1 cellular context compared by ENCODE assay signal in the genomic region with DNA sequence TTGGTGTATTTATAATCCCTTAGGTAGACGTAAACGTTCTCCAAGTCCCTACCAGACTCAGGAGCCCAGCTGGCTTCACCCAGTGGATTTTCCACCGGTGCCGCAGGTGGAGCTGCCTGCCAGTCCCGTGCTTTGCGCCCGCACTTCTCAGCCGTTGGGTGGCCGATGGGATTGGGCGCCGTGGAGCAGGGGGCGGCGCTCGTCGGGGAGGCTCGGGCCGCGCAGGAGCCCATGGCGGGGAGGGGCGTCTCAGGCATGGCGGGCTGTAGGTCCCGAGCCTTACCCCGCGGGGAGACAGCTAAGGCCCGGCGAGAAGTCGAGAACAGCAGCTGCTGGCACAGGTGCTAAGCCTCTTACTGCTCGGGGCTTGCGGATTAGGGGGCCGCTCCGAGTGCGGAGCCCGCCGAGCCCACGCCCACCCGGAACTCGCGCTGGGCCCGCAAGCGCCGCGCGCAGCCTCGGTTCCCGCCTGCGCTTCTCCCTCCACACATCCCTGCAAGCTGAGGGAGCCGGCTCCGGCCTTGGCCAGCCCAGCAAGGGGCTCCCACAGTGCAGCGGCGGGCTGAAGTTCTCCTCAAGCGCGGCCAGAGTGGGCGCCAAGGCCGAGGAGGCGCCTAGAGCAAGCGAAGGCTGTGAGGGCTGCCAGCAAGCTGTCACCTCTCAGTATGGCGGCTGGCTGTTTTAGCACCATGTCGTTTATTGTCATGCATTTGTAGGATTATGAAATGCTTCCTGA.
TF ChIP-seq lines count a peak whose summit lies in the region.

No MANE protein-coding gene starts in this region.

TF ChIP-seq in K562, 482 proteins besides CTCF, POLR2A, EP300 and RAD21 (continued from another document and continues in another):
- TF ChIP-seq, protein P1, sequence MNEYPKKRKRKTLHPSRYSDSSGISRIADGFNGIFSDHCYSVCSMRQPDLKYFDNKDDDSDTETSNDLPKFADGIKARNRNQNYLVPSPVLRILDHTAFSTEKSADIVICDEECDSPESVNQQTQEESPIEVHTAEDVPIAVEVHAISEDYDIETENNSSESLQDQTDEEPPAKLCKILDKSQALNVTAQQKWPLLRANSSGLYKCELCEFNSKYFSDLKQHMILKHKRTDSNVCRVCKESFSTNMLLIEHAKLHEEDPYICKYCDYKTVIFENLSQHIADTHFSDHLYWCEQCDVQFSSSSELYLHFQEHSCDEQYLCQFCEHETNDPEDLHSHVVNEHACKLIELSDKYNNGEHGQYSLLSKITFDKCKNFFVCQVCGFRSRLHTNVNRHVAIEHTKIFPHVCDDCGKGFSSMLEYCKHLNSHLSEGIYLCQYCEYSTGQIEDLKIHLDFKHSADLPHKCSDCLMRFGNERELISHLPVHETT (CRISPR knock-in tag; conservative IDR thresholded peaks at IDR 0.05 in 1 of 2, IDR thresholded peaks at IDR 0.05 in 1 of 2), result peak in 1 of 2 experiments; percentile 38; a peak in 1 of 4 replicates
- TF ChIP-seq, protein P2, sequence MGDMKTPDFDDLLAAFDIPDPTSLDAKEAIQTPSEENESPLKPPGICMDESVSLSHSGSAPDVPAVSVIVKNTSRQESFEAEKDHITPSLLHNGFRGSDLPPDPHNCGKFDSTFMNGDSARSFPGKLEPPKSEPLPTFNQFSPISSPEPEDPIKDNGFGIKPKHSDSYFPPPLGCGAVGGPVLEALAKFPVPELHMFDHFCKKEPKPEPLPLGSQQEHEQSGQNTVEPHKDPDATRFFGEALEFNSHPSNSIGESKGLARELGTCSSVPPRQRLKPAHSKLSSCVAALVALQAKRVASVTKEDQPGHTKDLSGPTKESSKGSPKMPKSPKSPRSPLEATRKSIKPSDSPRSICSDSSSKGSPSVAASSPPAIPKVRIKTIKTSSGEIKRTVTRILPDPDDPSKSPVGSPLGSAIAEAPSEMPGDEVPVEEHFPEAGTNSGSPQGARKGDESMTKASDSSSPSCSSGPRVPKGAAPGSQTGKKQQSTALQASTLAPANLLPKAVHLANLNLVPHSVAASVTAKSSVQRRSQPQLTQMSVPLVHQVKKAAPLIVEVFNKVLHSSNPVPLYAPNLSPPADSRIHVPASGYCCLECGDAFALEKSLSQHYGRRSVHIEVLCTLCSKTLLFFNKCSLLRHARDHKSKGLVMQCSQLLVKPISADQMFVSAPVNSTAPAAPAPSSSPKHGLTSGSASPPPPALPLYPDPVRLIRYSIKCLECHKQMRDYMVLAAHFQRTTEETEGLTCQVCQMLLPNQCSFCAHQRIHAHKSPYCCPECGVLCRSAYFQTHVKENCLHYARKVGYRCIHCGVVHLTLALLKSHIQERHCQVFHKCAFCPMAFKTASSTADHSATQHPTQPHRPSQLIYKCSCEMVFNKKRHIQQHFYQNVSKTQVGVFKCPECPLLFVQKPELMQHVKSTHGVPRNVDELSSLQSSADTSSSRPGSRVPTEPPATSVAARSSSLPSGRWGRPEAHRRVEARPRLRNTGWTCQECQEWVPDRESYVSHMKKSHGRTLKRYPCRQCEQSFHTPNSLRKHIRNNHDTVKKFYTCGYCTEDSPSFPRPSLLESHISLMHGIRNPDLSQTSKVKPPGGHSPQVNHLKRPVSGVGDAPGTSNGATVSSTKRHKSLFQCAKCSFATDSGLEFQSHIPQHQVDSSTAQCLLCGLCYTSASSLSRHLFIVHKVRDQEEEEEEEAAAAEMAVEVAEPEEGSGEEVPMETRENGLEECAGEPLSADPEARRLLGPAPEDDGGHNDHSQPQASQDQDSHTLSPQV (IDR thresholded peaks at IDR 0.05), result peak; percentile 71; the same call in 1 of the 2 replicates
- TF ChIP-seq, protein P3, sequence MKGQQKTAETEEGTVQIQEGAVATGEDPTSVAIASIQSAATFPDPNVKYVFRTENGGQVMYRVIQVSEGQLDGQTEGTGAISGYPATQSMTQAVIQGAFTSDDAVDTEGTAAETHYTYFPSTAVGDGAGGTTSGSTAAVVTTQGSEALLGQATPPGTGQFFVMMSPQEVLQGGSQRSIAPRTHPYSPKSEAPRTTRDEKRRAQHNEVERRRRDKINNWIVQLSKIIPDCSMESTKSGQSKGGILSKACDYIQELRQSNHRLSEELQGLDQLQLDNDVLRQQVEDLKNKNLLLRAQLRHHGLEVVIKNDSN (CRISPR knock-in tag; IDR thresholded peaks at IDR 0.05), result 0 out of 2 replicates have a peak, but pooled peaks have one; percentile 13
- TF ChIP-seq ZNF165 (CRISPR knock-in tag; IDR thresholded peaks at IDR 0.05; ENCODE audit: borderline replicate concordance) (0 out of 2 replicates have a peak, but pooled peaks have one; percentile 15), EGR1 (conservative IDR thresholded peaks at IDR 0.05) (peak; percentile 20; the same call in 1 of the 2 replicates), TAF1 (IDR thresholded peaks at IDR 0.05; ENCODE audit: control insufficient read depth, extremely low read depth, insufficient read depth, low read length, severe bottlenecking) (peak; percentile 42), POU5F1 (IDR thresholded peaks at IDR 0.05; ENCODE audit: borderline replicate concordance, low read depth, low read length, partially characterized antibody) (no peak), ZNF830 (CRISPR knock-in tag; IDR thresholded peaks at IDR 0.05) (no peak), CBFB (CRISPR knock-in tag; IDR thresholded peaks at IDR 0.05) (0 out of 2 replicates have a peak, but pooled peaks have one; percentile 22), CC2D1A (IDR thresholded peaks at IDR 0.05) (no peak), PHF8 (IDR thresholded peaks at IDR 0.05; ENCODE audit: borderline replicate concordance, low read length) (peak; percentile 70), FIP1L1 (IDR thresholded peaks at IDR 0.05; ENCODE audit: low read depth, low read length, poor library complexity, severe bottlenecking) (peak; percentile 56), PHB (CRISPR knock-in tag; IDR thresholded peaks at IDR 0.05) (peak; percentile 71; the same call in 1 of the 2 replicates), CREM (IDR thresholded peaks at IDR 0.05; ENCODE audit: low read depth) (peak; percentile 9; the same call in 1 of the 2 replicates), JUND (IDR thresholded peaks at IDR 0.05; ENCODE audit: borderline replicate concordance, low read depth, low read length) (no peak), JUND (tag; IDR thresholded peaks at IDR 0.05; ENCODE audit: borderline replicate concordance, low read depth, low read length) (no peak), FOS (IDR thresholded peaks at IDR 0.05; ENCODE audit: extremely low read depth, insufficient read length) (peak; percentile 1), LCOR (CRISPR knock-in tag; IDR thresholded peaks at IDR 0.05) (0 out of 2 replicates have a peak, but pooled peaks have one; percentile 38), HNRNPL (IDR thresholded peaks at IDR 0.05; ENCODE audit: low read depth, low read length) (peak; percentile 36; the same call in 1 of the 2 replicates), BHLHE40 (IDR thresholded peaks at IDR 0.05; ENCODE audit: low read length) (peak; percentile 70), POLR3G (IDR thresholded peaks at IDR 0.05; ENCODE audit: extremely low read depth, insufficient read length, insufficient replicate concordance) (no peak), KLF13 (tag; IDR thresholded peaks at IDR 0.05; ENCODE audit: borderline replicate concordance, low read depth) (peak; percentile 54; the same call in 1 of the 2 replicates), ZBTB17 (CRISPR knock-in tag; IDR thresholded peaks at IDR 0.05) (peak; percentile 63; the same call in 1 of the 2 replicates), PCBP1 (IDR thresholded peaks at IDR 0.05; ENCODE audit: low read depth, low read length, poor library complexity, severe bottlenecking) (peak; percentile 48), KLF6 (CRISPR knock-in tag; IDR thresholded peaks at IDR 0.05; ENCODE audit: borderline replicate concordance) (peak; percentile 12; the same call in 1 of the 2 replicates), LEF1 (IDR thresholded peaks at IDR 0.05) (no peak), RBM15 (IDR thresholded peaks at IDR 0.05; ENCODE audit: insufficient read depth, low read length) (no peak)
- TF ChIP-seq, protein P4, sequence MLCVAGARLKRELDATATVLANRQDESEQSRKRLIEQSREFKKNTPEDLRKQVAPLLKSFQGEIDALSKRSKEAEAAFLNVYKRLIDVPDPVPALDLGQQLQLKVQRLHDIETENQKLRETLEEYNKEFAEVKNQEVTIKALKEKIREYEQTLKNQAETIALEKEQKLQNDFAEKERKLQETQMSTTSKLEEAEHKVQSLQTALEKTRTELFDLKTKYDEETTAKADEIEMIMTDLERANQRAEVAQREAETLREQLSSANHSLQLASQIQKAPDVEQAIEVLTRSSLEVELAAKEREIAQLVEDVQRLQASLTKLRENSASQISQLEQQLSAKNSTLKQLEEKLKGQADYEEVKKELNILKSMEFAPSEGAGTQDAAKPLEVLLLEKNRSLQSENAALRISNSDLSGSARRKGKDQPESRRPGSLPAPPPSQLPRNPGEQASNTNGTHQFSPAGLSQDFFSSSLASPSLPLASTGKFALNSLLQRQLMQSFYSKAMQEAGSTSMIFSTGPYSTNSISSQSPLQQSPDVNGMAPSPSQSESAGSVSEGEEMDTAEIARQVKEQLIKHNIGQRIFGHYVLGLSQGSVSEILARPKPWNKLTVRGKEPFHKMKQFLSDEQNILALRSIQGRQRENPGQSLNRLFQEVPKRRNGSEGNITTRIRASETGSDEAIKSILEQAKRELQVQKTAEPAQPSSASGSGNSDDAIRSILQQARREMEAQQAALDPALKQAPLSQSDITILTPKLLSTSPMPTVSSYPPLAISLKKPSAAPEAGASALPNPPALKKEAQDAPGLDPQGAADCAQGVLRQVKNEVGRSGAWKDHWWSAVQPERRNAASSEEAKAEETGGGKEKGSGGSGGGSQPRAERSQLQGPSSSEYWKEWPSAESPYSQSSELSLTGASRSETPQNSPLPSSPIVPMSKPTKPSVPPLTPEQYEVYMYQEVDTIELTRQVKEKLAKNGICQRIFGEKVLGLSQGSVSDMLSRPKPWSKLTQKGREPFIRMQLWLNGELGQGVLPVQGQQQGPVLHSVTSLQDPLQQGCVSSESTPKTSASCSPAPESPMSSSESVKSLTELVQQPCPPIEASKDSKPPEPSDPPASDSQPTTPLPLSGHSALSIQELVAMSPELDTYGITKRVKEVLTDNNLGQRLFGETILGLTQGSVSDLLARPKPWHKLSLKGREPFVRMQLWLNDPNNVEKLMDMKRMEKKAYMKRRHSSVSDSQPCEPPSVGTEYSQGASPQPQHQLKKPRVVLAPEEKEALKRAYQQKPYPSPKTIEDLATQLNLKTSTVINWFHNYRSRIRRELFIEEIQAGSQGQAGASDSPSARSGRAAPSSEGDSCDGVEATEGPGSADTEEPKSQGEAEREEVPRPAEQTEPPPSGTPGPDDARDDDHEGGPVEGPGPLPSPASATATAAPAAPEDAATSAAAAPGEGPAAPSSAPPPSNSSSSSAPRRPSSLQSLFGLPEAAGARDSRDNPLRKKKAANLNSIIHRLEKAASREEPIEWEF (CRISPR knock-in tag; IDR thresholded peaks at IDR 0.05), result no peak
- TF ChIP-seq, protein P5, sequence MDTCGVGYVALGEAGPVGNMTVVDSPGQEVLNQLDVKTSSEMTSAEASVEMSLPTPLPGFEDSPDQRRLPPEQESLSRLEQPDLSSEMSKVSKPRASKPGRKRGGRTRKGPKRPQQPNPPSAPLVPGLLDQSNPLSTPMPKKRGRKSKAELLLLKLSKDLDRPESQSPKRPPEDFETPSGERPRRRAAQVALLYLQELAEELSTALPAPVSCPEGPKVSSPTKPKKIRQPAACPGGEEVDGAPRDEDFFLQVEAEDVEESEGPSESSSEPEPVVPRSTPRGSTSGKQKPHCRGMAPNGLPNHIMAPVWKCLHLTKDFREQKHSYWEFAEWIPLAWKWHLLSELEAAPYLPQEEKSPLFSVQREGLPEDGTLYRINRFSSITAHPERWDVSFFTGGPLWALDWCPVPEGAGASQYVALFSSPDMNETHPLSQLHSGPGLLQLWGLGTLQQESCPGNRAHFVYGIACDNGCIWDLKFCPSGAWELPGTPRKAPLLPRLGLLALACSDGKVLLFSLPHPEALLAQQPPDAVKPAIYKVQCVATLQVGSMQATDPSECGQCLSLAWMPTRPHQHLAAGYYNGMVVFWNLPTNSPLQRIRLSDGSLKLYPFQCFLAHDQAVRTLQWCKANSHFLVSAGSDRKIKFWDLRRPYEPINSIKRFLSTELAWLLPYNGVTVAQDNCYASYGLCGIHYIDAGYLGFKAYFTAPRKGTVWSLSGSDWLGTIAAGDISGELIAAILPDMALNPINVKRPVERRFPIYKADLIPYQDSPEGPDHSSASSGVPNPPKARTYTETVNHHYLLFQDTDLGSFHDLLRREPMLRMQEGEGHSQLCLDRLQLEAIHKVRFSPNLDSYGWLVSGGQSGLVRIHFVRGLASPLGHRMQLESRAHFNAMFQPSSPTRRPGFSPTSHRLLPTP (IDR thresholded peaks at IDR 0.05; ENCODE audit: borderline replicate concordance, extremely low read depth, insufficient read length), result no peak
- TF ChIP-seq, protein P6, sequence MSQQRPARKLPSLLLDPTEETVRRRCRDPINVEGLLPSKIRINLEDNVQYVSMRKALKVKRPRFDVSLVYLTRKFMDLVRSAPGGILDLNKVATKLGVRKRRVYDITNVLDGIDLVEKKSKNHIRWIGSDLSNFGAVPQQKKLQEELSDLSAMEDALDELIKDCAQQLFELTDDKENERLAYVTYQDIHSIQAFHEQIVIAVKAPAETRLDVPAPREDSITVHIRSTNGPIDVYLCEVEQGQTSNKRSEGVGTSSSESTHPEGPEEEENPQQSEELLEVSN (IDR thresholded peaks at IDR 0.05; ENCODE audit: borderline replicate concordance in 1 of 2, extremely low read depth in 1 of 2, insufficient read depth in 1 of 2, insufficient read length in 1 of 2, low read depth in 1 of 2, low read length in 1 of 2, poor library complexity in 1 of 2, severe bottlenecking in 1 of 2), result peak; percentile 61 to 83
- TF ChIP-seq, protein P7, sequence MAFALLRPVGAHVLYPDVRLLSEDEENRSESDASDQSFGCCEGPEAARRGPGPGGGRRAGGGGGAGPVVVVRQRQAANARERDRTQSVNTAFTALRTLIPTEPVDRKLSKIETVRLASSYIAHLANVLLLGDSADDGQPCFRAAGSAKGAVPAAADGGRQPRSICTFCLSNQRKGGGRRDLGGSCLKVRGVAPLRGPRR (CRISPR knock-in tag; IDR thresholded peaks at IDR 0.05), result no peak
- TF ChIP-seq, protein P8, sequence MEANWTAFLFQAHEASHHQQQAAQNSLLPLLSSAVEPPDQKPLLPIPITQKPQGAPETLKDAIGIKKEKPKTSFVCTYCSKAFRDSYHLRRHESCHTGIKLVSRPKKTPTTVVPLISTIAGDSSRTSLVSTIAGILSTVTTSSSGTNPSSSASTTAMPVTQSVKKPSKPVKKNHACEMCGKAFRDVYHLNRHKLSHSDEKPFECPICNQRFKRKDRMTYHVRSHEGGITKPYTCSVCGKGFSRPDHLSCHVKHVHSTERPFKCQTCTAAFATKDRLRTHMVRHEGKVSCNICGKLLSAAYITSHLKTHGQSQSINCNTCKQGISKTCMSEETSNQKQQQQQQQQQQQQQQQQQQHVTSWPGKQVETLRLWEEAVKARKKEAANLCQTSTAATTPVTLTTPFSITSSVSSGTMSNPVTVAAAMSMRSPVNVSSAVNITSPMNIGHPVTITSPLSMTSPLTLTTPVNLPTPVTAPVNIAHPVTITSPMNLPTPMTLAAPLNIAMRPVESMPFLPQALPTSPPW (CRISPR knock-in tag; IDR thresholded peaks at IDR 0.05), result peak; percentile 68
- TF ChIP-seq, protein P9, sequence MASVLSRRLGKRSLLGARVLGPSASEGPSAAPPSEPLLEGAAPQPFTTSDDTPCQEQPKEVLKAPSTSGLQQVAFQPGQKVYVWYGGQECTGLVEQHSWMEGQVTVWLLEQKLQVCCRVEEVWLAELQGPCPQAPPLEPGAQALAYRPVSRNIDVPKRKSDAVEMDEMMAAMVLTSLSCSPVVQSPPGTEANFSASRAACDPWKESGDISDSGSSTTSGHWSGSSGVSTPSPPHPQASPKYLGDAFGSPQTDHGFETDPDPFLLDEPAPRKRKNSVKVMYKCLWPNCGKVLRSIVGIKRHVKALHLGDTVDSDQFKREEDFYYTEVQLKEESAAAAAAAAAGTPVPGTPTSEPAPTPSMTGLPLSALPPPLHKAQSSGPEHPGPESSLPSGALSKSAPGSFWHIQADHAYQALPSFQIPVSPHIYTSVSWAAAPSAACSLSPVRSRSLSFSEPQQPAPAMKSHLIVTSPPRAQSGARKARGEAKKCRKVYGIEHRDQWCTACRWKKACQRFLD (CRISPR knock-in tag; IDR thresholded peaks at IDR 0.05), result peak; percentile 44; the same call in 1 of the 2 replicates
